Comparison of ENCODE assay signal across 18 cellular contexts in genomic region chr7:22426463-22427121, GRCh38.
DNase-seq lines count a peak whose midpoint lies in the region; ATAC-seq and TF ChIP-seq lines count a peak whose summit lies in the region.
"Had no signal": no experiment of that assay in that cellular context is flagged by ENCODE, and none has a peak within 500 bp of the region (broad histone marks: within the 10 kb centered on the region; RNA-seq: fewer than 3 reads in every experiment).

No MANE protein-coding gene starts in this region.

- no peak for TF ChIP-seq CTCF in sigmoid colon (IDR thresholded peaks at IDR 0.05)

- H3K4me1 ChIP-seq in sigmoid colon: no peaks in the 10 kb centered on the region
- H3K4me1 ChIP-seq: tibial nerve had no signal

- no peaks in the 10 kb centered on the region for H3K9me3 ChIP-seq in sigmoid colon
- H3K9me3 ChIP-seq: HAP-1, tibial nerve had no signal

- no peak for DNase-seq in epithelial cell of prostate (ENCODE audit: low read depth, low spot score)
- no peak for DNase-seq in sigmoid colon
- no peak for DNase-seq in T1000 (lab: John Stamatoyannopoulos, UW)
- no peak for DNase-seq in activated naive CD4-positive, alpha-beta T cell (lab: John Stamatoyannopoulos, UW)
- DNase-seq: activated CD8-positive, alpha-beta T cell treated with anti-CD3 and anti-CD28 coated beads, Interleukin-2, amount 10 ng/mL, durations not matched to agents 7 days and 5 days; activated effector memory CD4-positive, alpha-beta T cell treated with anti-CD3 and anti-CD28 coated beads, Interleukin-2, amount 50 U/mL, for 16 hours; DMS 273 treated with DMSO at 0.1 percent for 48 hours; left cardiac atrium; NCI-H1694; NCI-H69; SHP77 treated with DMSO at 0.1 percent for 48 hours had no signal

- TF ChIP-seq POLR2A in sigmoid colon (IDR thresholded peaks at IDR 0.05): no peak

- H3K27ac ChIP-seq in epithelial cell of prostate: peak overlapping the region; percentile 21
- H3K27ac ChIP-seq in sigmoid colon: no peak overlapping the region
- H3K27ac ChIP-seq: hepatocyte, tibial nerve had no signal

- no peak for TF ChIP-seq EP300 in sigmoid colon (IDR thresholded peaks at IDR 0.05)

- no peaks in the 10 kb centered on the region for H3K27me3 ChIP-seq in sigmoid colon
- H3K27me3 ChIP-seq: hepatocyte, tibial nerve had no signal

- no peak overlapping the region for H3K4me3 ChIP-seq in sigmoid colon
- H3K4me3 ChIP-seq: HAP-1, hepatocyte, tibial nerve had no signal

- intact Hi-C loops in sigmoid colon (cut with DNase I): no loop called here

- 60 to 86% methylated on average over 4 of the region's 4 CpGs for WGBS in sigmoid colon, 2 donors

- ATAC-seq in GM18861 (IDR thresholded peaks at IDR 0.05; ENCODE audit: unreplicated experiment): peak; percentile 43
- ATAC-seq in GM21723 (IDR thresholded peaks at IDR 0.05; ENCODE audit: unreplicated experiment): peak; percentile 54
- peak; percentile 54 for ATAC-seq in HG03432 (IDR thresholded peaks at IDR 0.05; ENCODE audit: unreplicated experiment)
- ATAC-seq in HG03108 (IDR thresholded peaks at IDR 0.05; ENCODE audit: unreplicated experiment): no peak
- ATAC-seq: activated CD8-positive, alpha-beta T cell treated with anti-CD3 and anti-CD28 coated beads, Interleukin-2, amount 10 ng/mL, durations not matched to agents 7 days and 5 days; left cardiac atrium had no signal

- no peaks in the 10 kb centered on the region for H3K36me3 ChIP-seq in sigmoid colon
- H3K36me3 ChIP-seq: HAP-1, tibial nerve had no signal
